Comparison of ENCODE assay signal across 1 cellular context in the genomic region with DNA sequence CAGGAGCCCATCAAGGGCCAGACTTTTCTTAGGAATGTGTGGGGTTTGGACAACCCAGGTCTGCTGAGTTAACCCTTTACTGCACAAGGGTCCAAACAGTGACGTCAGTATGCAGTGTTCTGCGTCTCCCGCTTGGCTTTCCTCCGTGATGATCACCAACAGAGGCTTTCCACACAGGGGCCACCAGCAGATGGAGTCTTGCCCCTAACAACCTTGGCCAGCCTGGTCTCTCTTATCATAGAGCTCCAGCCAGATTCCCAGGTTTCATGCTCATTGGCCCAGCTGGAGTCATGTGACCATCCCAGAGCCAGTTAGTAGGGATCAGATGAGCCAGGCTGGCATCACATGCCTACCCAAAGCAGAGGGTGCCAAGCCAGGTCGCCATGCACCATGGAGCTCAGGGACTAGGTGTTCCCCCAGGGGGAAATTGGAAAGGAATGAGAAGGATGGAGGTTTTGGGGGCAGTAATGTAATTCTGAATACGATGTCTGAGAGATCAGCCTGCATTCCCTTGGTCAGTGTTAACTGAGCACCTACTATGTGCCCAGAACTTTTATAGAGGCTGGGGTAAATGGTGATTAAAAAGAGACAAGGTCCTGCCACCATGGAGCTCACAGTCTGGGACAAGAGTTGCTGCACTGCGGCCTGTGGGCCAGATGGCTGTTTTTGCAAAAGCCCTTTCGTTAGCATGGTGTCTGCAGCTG.
TF ChIP-seq lines count a peak whose summit lies in the region.

No MANE protein-coding gene starts in this region.

TF ChIP-seq in K562, 482 proteins besides CTCF, POLR2A, EP300 and RAD21 (continued from another document and continues in another):
- no peak for TF ChIP-seq FOXA3 (CRISPR knock-in tag; conservative IDR thresholded peaks at IDR 0.05 in 1 of 2, IDR thresholded peaks at IDR 0.05 in 1 of 2)
- no peak for TF ChIP-seq DMBX1 (CRISPR knock-in tag; IDR thresholded peaks at IDR 0.05; ENCODE audit: borderline replicate concordance)
- TF ChIP-seq KAT7 (CRISPR knock-in tag; IDR thresholded peaks at IDR 0.05; ENCODE audit: borderline replicate concordance), result no peak
- TF ChIP-seq, protein P1, sequence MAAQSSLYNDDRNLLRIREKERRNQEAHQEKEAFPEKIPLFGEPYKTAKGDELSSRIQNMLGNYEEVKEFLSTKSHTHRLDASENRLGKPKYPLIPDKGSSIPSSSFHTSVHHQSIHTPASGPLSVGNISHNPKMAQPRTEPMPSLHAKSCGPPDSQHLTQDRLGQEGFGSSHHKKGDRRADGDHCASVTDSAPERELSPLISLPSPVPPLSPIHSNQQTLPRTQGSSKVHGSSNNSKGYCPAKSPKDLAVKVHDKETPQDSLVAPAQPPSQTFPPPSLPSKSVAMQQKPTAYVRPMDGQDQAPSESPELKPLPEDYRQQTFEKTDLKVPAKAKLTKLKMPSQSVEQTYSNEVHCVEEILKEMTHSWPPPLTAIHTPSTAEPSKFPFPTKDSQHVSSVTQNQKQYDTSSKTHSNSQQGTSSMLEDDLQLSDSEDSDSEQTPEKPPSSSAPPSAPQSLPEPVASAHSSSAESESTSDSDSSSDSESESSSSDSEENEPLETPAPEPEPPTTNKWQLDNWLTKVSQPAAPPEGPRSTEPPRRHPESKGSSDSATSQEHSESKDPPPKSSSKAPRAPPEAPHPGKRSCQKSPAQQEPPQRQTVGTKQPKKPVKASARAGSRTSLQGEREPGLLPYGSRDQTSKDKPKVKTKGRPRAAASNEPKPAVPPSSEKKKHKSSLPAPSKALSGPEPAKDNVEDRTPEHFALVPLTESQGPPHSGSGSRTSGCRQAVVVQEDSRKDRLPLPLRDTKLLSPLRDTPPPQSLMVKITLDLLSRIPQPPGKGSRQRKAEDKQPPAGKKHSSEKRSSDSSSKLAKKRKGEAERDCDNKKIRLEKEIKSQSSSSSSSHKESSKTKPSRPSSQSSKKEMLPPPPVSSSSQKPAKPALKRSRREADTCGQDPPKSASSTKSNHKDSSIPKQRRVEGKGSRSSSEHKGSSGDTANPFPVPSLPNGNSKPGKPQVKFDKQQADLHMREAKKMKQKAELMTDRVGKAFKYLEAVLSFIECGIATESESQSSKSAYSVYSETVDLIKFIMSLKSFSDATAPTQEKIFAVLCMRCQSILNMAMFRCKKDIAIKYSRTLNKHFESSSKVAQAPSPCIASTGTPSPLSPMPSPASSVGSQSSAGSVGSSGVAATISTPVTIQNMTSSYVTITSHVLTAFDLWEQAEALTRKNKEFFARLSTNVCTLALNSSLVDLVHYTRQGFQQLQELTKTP (IDR thresholded peaks at IDR 0.05; ENCODE audit: low read depth in 1 of 2, partially characterized antibody in 2 of 2), result no peak
- no peak for TF ChIP-seq HDAC2 (IDR thresholded peaks at IDR 0.05)
- peak; percentile 61 for TF ChIP-seq NFYB (IDR thresholded peaks at IDR 0.05; ENCODE audit: extremely low read depth, insufficient read length)
- no peak for TF ChIP-seq ZNF217 (CRISPR knock-in tag; IDR thresholded peaks at IDR 0.05)
- peak; percentile 93 for TF ChIP-seq PHF21A (IDR thresholded peaks at IDR 0.05; ENCODE audit: borderline replicate concordance, low read depth)
- no peak for TF ChIP-seq XRCC5 (IDR thresholded peaks at IDR 0.05; ENCODE audit: low read depth, low read length)
- TF ChIP-seq E2F3 (CRISPR knock-in tag; IDR thresholded peaks at IDR 0.05), result no peak
- TF ChIP-seq, protein P2, sequence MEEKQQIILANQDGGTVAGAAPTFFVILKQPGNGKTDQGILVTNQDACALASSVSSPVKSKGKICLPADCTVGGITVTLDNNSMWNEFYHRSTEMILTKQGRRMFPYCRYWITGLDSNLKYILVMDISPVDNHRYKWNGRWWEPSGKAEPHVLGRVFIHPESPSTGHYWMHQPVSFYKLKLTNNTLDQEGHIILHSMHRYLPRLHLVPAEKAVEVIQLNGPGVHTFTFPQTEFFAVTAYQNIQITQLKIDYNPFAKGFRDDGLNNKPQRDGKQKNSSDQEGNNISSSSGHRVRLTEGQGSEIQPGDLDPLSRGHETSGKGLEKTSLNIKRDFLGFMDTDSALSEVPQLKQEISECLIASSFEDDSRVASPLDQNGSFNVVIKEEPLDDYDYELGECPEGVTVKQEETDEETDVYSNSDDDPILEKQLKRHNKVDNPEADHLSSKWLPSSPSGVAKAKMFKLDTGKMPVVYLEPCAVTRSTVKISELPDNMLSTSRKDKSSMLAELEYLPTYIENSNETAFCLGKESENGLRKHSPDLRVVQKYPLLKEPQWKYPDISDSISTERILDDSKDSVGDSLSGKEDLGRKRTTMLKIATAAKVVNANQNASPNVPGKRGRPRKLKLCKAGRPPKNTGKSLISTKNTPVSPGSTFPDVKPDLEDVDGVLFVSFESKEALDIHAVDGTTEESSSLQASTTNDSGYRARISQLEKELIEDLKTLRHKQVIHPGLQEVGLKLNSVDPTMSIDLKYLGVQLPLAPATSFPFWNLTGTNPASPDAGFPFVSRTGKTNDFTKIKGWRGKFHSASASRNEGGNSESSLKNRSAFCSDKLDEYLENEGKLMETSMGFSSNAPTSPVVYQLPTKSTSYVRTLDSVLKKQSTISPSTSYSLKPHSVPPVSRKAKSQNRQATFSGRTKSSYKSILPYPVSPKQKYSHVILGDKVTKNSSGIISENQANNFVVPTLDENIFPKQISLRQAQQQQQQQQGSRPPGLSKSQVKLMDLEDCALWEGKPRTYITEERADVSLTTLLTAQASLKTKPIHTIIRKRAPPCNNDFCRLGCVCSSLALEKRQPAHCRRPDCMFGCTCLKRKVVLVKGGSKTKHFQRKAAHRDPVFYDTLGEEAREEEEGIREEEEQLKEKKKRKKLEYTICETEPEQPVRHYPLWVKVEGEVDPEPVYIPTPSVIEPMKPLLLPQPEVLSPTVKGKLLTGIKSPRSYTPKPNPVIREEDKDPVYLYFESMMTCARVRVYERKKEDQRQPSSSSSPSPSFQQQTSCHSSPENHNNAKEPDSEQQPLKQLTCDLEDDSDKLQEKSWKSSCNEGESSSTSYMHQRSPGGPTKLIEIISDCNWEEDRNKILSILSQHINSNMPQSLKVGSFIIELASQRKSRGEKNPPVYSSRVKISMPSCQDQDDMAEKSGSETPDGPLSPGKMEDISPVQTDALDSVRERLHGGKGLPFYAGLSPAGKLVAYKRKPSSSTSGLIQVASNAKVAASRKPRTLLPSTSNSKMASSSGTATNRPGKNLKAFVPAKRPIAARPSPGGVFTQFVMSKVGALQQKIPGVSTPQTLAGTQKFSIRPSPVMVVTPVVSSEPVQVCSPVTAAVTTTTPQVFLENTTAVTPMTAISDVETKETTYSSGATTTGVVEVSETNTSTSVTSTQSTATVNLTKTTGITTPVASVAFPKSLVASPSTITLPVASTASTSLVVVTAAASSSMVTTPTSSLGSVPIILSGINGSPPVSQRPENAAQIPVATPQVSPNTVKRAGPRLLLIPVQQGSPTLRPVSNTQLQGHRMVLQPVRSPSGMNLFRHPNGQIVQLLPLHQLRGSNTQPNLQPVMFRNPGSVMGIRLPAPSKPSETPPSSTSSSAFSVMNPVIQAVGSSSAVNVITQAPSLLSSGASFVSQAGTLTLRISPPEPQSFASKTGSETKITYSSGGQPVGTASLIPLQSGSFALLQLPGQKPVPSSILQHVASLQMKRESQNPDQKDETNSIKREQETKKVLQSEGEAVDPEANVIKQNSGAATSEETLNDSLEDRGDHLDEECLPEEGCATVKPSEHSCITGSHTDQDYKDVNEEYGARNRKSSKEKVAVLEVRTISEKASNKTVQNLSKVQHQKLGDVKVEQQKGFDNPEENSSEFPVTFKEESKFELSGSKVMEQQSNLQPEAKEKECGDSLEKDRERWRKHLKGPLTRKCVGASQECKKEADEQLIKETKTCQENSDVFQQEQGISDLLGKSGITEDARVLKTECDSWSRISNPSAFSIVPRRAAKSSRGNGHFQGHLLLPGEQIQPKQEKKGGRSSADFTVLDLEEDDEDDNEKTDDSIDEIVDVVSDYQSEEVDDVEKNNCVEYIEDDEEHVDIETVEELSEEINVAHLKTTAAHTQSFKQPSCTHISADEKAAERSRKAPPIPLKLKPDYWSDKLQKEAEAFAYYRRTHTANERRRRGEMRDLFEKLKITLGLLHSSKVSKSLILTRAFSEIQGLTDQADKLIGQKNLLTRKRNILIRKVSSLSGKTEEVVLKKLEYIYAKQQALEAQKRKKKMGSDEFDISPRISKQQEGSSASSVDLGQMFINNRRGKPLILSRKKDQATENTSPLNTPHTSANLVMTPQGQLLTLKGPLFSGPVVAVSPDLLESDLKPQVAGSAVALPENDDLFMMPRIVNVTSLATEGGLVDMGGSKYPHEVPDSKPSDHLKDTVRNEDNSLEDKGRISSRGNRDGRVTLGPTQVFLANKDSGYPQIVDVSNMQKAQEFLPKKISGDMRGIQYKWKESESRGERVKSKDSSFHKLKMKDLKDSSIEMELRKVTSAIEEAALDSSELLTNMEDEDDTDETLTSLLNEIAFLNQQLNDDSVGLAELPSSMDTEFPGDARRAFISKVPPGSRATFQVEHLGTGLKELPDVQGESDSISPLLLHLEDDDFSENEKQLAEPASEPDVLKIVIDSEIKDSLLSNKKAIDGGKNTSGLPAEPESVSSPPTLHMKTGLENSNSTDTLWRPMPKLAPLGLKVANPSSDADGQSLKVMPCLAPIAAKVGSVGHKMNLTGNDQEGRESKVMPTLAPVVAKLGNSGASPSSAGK (IDR thresholded peaks at IDR 0.05), result 0 out of 2 replicates have a peak, but pooled peaks have one; percentile 33
- no peak for TF ChIP-seq SMARCB1 (IDR thresholded peaks at IDR 0.05; ENCODE audit: insufficient read length, low read depth)
- TF ChIP-seq RFX5 (IDR thresholded peaks at IDR 0.05; ENCODE audit: low read depth, low read length), result no peak
- 0 out of 2 replicates have a peak, but pooled peaks have one; percentile 7 for TF ChIP-seq ZNF384 (IDR thresholded peaks at IDR 0.05; ENCODE audit: low read depth, low read length)
- no peak for TF ChIP-seq ZC3H11A (IDR thresholded peaks at IDR 0.05; ENCODE audit: low read depth, low read length)
- no peak for TF ChIP-seq SAP30 (IDR thresholded peaks at IDR 0.05; ENCODE audit: borderline replicate concordance, insufficient read depth, low read depth, low read length, poor library complexity, severe bottlenecking)
- no peak for TF ChIP-seq TAF15 (IDR thresholded peaks at IDR 0.05; ENCODE audit: low read depth, low read length)
- TF ChIP-seq ZEB2 (IDR thresholded peaks at IDR 0.05), result no peak
- no peak for TF ChIP-seq ZNF23 (CRISPR knock-in tag; IDR thresholded peaks at IDR 0.05)
- TF ChIP-seq, protein P3, sequence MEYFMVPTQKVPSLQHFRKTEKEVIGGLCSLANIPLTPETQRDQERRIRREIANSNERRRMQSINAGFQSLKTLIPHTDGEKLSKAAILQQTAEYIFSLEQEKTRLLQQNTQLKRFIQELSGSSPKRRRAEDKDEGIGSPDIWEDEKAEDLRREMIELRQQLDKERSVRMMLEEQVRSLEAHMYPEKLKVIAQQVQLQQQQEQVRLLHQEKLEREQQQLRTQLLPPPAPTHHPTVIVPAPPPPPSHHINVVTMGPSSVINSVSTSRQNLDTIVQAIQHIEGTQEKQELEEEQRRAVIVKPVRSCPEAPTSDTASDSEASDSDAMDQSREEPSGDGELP (CRISPR knock-in tag; IDR thresholded peaks at IDR 0.05; ENCODE audit: borderline replicate concordance), result peak; percentile 56; the same call in 1 of the 2 replicates
- TF ChIP-seq TAF9B (IDR thresholded peaks at IDR 0.05; ENCODE audit: partially characterized antibody), result no peak
- 0 out of 4 replicates have a peak, but pooled peaks of 1 of the 2 experiments have one; percentile 18 for TF ChIP-seq TBL1XR1 (IDR thresholded peaks at IDR 0.05; ENCODE audit: low read length in 2 of 2)
- TF ChIP-seq, protein P4, sequence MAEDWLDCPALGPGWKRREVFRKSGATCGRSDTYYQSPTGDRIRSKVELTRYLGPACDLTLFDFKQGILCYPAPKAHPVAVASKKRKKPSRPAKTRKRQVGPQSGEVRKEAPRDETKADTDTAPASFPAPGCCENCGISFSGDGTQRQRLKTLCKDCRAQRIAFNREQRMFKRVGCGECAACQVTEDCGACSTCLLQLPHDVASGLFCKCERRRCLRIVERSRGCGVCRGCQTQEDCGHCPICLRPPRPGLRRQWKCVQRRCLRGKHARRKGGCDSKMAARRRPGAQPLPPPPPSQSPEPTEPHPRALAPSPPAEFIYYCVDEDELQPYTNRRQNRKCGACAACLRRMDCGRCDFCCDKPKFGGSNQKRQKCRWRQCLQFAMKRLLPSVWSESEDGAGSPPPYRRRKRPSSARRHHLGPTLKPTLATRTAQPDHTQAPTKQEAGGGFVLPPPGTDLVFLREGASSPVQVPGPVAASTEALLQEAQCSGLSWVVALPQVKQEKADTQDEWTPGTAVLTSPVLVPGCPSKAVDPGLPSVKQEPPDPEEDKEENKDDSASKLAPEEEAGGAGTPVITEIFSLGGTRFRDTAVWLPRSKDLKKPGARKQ (CRISPR knock-in tag; IDR thresholded peaks at IDR 0.05), result no peak
- TF ChIP-seq ATF7 (IDR thresholded peaks at IDR 0.05), result peak; percentile 95
- no peak for TF ChIP-seq MYNN (IDR thresholded peaks at IDR 0.05)
- no peak for TF ChIP-seq MYNN (CRISPR knock-in tag; IDR thresholded peaks at IDR 0.05)
- TF ChIP-seq NR3C1 (CRISPR knock-in tag; IDR thresholded peaks at IDR 0.05), result no peak
- no peak for TF ChIP-seq ZNF133 (CRISPR knock-in tag; IDR thresholded peaks at IDR 0.05)
- TF ChIP-seq MEF2A (IDR thresholded peaks at IDR 0.05; ENCODE audit: control insufficient read depth, low read depth, low read length), result no peak
- peak; percentile 47; the same call in 1 of the 2 replicates for TF ChIP-seq NR2C1 (IDR thresholded peaks at IDR 0.05)
- no peak for TF ChIP-seq NR2C1 (tag; IDR thresholded peaks at IDR 0.05)
- TF ChIP-seq ZNF197 (CRISPR knock-in tag; IDR thresholded peaks at IDR 0.05; ENCODE audit: low read depth), result no peak
- TF ChIP-seq LARP7 (IDR thresholded peaks at IDR 0.05), result no peak
- no peak for TF ChIP-seq ZNF263 (CRISPR knock-in tag; IDR thresholded peaks at IDR 0.05; ENCODE audit: borderline replicate concordance)
- no peak for TF ChIP-seq SMARCA4 (IDR thresholded peaks at IDR 0.05)
- TF ChIP-seq, protein P5, sequence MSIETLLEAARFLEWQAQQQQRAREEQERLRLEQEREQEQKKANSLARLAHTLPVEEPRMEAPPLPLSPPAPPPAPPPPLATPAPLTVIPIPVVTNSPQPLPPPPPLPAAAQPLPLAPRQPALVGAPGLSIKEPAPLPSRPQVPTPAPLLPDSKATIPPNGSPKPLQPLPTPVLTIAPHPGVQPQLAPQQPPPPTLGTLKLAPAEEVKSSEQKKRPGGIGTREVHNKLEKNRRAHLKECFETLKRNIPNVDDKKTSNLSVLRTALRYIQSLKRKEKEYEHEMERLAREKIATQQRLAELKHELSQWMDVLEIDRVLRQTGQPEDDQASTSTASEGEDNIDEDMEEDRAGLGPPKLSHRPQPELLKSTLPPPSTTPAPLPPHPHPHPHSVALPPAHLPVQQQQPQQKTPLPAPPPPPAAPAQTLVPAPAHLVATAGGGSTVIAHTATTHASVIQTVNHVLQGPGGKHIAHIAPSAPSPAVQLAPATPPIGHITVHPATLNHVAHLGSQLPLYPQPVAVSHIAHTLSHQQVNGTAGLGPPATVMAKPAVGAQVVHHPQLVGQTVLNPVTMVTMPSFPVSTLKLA (conservative IDR thresholded peaks at IDR 0.05), result peak in 1 of 2 experiments; percentile 32; a peak in 1 of 4 replicates
- TF ChIP-seq ZBTB1 (CRISPR knock-in tag; IDR thresholded peaks at IDR 0.05; ENCODE audit: borderline replicate concordance, low read depth), result no peak
- no peak for TF ChIP-seq RBM14 (IDR thresholded peaks at IDR 0.05; ENCODE audit: borderline replicate concordance, insufficient read depth, low read depth, low read length)
- peak in 1 of 2 experiments; percentile 52; a peak in 2 of 4 replicates for TF ChIP-seq KDM1A (IDR thresholded peaks at IDR 0.05)
- no peak for TF ChIP-seq THRAP3 (IDR thresholded peaks at IDR 0.05; ENCODE audit: borderline replicate concordance)
- TF ChIP-seq HDAC3 (IDR thresholded peaks at IDR 0.05; ENCODE audit: borderline replicate concordance, partially characterized antibody), result peak; percentile 26
- no peak for TF ChIP-seq NFIX (CRISPR knock-in tag; IDR thresholded peaks at IDR 0.05; ENCODE audit: low read depth)
- peak; percentile 47; the same call in 1 of the 2 replicates for TF ChIP-seq CC2D1A (IDR thresholded peaks at IDR 0.05)
- TF ChIP-seq HLTF (IDR thresholded peaks at IDR 0.05), result no peak
- no peak for TF ChIP-seq STAT5A (IDR thresholded peaks at IDR 0.05; ENCODE audit: borderline replicate concordance, low read length)
